ENCODE assay signal across 2 cellular contexts in genomic region chr19:11115895-11116446, GRCh38.
A peak's percentile ranks its signal among the peaks of the same experiment; 100 is the strongest.
TF ChIP-seq lines count a peak whose summit lies in the region.

No MANE protein-coding gene starts in this region.

TF ChIP-seq in GM23338, 12 proteins besides CTCF, POLR2A, EP300 and RAD21:
- TF ChIP-seq ZNF331 (CRISPR knock-in tag; IDR thresholded peaks at IDR 0.05; ENCODE audit: low read depth): no peak
- TF ChIP-seq JUNB (IDR thresholded peaks at IDR 0.05; ENCODE audit: unreplicated experiment): no peak
TF ChIP-seq in GM23338: peak in this region for 0.

TF ChIP-seq in K562, 482 proteins besides CTCF, POLR2A, EP300 and RAD21:
- TF ChIP-seq, protein P1, sequence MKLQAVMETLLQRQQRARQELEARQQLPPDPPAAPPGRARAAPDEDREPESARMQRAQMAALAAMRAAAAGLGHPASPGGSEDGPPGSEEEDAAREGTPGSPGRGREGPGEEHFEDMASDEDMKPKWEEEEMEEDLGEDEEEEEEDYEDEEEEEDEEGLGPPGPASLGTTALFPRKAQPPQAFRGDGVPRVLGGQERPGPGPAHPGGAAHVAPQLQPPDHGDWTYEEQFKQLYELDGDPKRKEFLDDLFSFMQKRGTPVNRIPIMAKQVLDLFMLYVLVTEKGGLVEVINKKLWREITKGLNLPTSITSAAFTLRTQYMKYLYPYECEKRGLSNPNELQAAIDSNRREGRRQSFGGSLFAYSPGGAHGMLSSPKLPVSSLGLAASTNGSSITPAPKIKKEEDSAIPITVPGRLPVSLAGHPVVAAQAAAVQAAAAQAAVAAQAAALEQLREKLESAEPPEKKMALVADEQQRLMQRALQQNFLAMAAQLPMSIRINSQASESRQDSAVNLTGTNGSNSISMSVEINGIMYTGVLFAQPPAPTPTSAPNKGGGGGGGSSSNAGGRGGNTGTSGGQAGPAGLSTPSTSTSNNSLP (IDR thresholded peaks at IDR 0.05; ENCODE audit: borderline replicate concordance, low read depth, low read length): no peak
- TF ChIP-seq IRF2 (CRISPR knock-in tag; IDR thresholded peaks at IDR 0.05) (no peak), SMC3 (conservative IDR thresholded peaks at IDR 0.05; ENCODE audit: insufficient read depth, low read depth, low read length) (no peak), HMBOX1 (IDR thresholded peaks at IDR 0.05) (no peak), ARID3B (CRISPR knock-in tag; IDR thresholded peaks at IDR 0.05; ENCODE audit: borderline replicate concordance) (no peak), CUX1 (CRISPR knock-in tag; IDR thresholded peaks at IDR 0.05) (no peak), PML (IDR thresholded peaks at IDR 0.05; ENCODE audit: low read length) (0 out of 2 replicates have a peak, but pooled peaks have one; percentile 20), DLX4 (CRISPR knock-in tag; IDR thresholded peaks at IDR 0.05) (no peak), DDX20 (tag; IDR thresholded peaks at IDR 0.05; ENCODE audit: low read depth) (no peak), RBFOX2 (IDR thresholded peaks at IDR 0.05; ENCODE audit: low read depth, low read length) (peak; percentile 44; the same call in 1 of the 2 replicates), SRF (CRISPR knock-in tag; IDR thresholded peaks at IDR 0.05) (no peak), CEBPB (tag; IDR thresholded peaks at IDR 0.05) (no peak), POLR2B (IDR thresholded peaks at IDR 0.05; ENCODE audit: low read depth, partially characterized antibody) (peak; percentile 61), GATAD2A (IDR thresholded peaks at IDR 0.05) (no peak), HMG20B (CRISPR knock-in tag; IDR thresholded peaks at IDR 0.05) (no peak), ZNF785 (CRISPR knock-in tag; IDR thresholded peaks at IDR 0.05) (no peak), GTF2B (IDR thresholded peaks at IDR 0.05; ENCODE audit: extremely low read depth, insufficient read length) (no peak), FOXJ2 (tag; IDR thresholded peaks at IDR 0.05) (no peak), SUPT5H (IDR thresholded peaks at IDR 0.05) (peak; percentile 45; the same call in 1 of the 2 replicates), POLR2G (IDR thresholded peaks at IDR 0.05; ENCODE audit: low read depth, low read length) (peak; percentile 73), KDM1A (IDR thresholded peaks at IDR 0.05) (no peak), TOE1 (IDR thresholded peaks at IDR 0.05; ENCODE audit: borderline replicate concordance) (no peak), TOE1 (CRISPR knock-in tag; IDR thresholded peaks at IDR 0.05; ENCODE audit: borderline replicate concordance, low read depth) (no peak)
- TF ChIP-seq, protein P2, sequence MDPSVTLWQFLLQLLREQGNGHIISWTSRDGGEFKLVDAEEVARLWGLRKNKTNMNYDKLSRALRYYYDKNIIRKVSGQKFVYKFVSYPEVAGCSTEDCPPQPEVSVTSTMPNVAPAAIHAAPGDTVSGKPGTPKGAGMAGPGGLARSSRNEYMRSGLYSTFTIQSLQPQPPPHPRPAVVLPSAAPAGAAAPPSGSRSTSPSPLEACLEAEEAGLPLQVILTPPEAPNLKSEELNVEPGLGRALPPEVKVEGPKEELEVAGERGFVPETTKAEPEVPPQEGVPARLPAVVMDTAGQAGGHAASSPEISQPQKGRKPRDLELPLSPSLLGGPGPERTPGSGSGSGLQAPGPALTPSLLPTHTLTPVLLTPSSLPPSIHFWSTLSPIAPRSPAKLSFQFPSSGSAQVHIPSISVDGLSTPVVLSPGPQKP (CRISPR knock-in tag; IDR thresholded peaks at IDR 0.05): no peak
- TF ChIP-seq, protein P3, sequence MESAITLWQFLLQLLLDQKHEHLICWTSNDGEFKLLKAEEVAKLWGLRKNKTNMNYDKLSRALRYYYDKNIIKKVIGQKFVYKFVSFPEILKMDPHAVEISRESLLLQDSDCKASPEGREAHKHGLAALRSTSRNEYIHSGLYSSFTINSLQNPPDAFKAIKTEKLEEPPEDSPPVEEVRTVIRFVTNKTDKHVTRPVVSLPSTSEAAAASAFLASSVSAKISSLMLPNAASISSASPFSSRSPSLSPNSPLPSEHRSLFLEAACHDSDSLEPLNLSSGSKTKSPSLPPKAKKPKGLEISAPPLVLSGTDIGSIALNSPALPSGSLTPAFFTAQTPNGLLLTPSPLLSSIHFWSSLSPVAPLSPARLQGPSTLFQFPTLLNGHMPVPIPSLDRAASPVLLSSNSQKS (CRISPR knock-in tag; IDR thresholded peaks at IDR 0.05): no peak
